In the genomic region with DNA sequence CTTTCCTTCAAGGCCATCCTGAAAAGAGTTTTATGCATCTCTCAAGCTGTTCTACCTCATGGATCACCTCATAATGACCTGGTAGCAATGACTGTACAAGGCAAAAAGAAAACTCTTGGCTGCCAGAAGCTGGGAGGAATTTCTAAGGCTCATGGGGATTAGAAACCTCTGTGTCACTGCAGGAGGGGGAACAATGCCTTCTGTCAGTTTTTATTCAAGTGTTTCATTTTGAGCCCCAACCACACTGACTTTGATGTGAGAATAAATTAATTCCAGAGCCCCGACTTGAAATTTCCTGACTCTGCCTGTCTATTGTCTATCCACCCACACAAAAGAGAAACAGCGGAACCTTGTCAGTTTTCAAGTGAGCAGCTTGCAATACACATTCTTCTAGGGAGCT, we compare ENCODE assay signal across 22 cellular contexts. TPM values are rescaled to one million over a fixed set of nuclear protein-coding genes. Genes with fewer than 3 reads are reported as not detected.
DNase-seq lines count a peak whose midpoint lies in the region; ATAC-seq and TF ChIP-seq lines count a peak whose summit lies in the region.
"Had no signal": no experiment of that assay in that cellular context is flagged by ENCODE, and none has a peak within 500 bp of the region (broad histone marks: within the 10 kb centered on the region; RNA-seq: fewer than 3 reads in every experiment).

No MANE protein-coding gene starts in this region.

- TF ChIP-seq CTCF in GM23338 (conservative IDR thresholded peaks at IDR 0.05; ENCODE audit: low read depth in 2 of 2): no peak
- TF ChIP-seq CTCF in astrocyte of the cerebellum (IDR thresholded peaks at IDR 0.05; ENCODE audit: low read depth, low read length, missing control alignments): no peak
- TF ChIP-seq CTCF in fibroblast of pulmonary artery (IDR thresholded peaks at IDR 0.05; ENCODE audit: low read length, missing control alignments): no peak
- TF ChIP-seq CTCF in mesothelial cell of epicardium (IDR thresholded peaks at IDR 0.05; ENCODE audit: unreplicated experiment): no peak

- no peaks in the 10 kb centered on the region for H3K27me3 Mint-ChIP-seq in GM23338 (ENCODE audit: insufficient read depth, low read depth, poor library complexity)
- peaks cover 68% of the 10 kb centered on the region for H3K27me3 Mint-ChIP-seq in mesothelial cell of epicardium (ENCODE audit: low read depth)

- no peaks in the 10 kb centered on the region for H3K79me2 ChIP-seq in GM23338 (replicated peaks; ENCODE audit: insufficient read depth)
- H3K79me2 ChIP-seq: hepatocyte, parathyroid adenoma had no signal

- DNase-seq in GM23338 (ENCODE audit: low spot score): peak; percentile 8
- DNase-seq in astrocyte of the cerebellum (ENCODE audit: low read depth): peak; percentile 56
- peak; percentile 45 for DNase-seq in fibroblast of pulmonary artery (ENCODE audit: low read depth)
- peak; percentile 83 for DNase-seq in renal cortical epithelial cell (ENCODE audit: low read depth)
- no peak for DNase-seq in SHP77 treated with DMSO at 0.1 percent for 48 hours (lab: John Stamatoyannopoulos, UW)
- DNase-seq in mesothelial cell of epicardium (ENCODE audit: low spot score in 2 of 2, unreplicated experiment in 2 of 2): no peak
- no peak for DNase-seq in Ammon's horn (ENCODE audit: low spot score)
- DNase-seq: activated CD4-positive, alpha-beta memory T cell treated with anti-CD3 and anti-CD28 coated beads for 36 hours; activated CD4-positive, CD25-positive, alpha-beta regulatory T cell; activated gamma-delta T cell; amniotic stem cell; CD4-positive, alpha-beta memory T cell; islet precursor cell; NCI-H510A; stimulated activated naive CD4-positive, alpha-beta T cell; T-helper 9 cell had no signal

- H3K4me3 Mint-ChIP-seq in GM23338: no peak overlapping the region
- no peak overlapping the region for H3K4me3 Mint-ChIP-seq in mesothelial cell of epicardium
- H3K4me3 Mint-ChIP-seq: activated CD4-positive, alpha-beta memory T cell treated with anti-CD3 and anti-CD28 coated beads for 36 hours; CD4-positive, alpha-beta memory T cell had no signal

- H3K9me3 Mint-ChIP-seq in GM23338 (no peaks in the 10 kb centered on the region), mesothelial cell of epicardium (no peaks in the 10 kb centered on the region)
- H3K9me3 Mint-ChIP-seq: activated CD4-positive, alpha-beta memory T cell treated with anti-CD3 and anti-CD28 coated beads for 36 hours; CD4-positive, alpha-beta memory T cell had no signal

- H3K4me1 Mint-ChIP-seq in GM23338 (peaks cover 32% of the 10 kb centered on the region), mesothelial cell of epicardium (no peaks in the 10 kb centered on the region)
- H3K4me1 Mint-ChIP-seq: CD4-positive, alpha-beta memory T cell had no signal

- no peak overlapping the region for H3K27ac ChIP-seq in GM23338 (ENCODE audit: low read depth)
- H3K27ac ChIP-seq: hepatocyte, parathyroid adenoma, skin epidermis, thoracic aorta had no signal

- no peaks in the 10 kb centered on the region for H3K36me3 Mint-ChIP-seq in GM23338 (ENCODE audit: low read depth)
- H3K36me3 Mint-ChIP-seq in mesothelial cell of epicardium: no peaks in the 10 kb centered on the region
- H3K36me3 Mint-ChIP-seq: activated CD4-positive, alpha-beta memory T cell treated with anti-CD3 and anti-CD28 coated beads for 36 hours; CD4-positive, alpha-beta memory T cell had no signal

- in situ Hi-C loops in astrocyte of the cerebellum (cut with HindIII; ENCODE audit: low sequenced_read_pairs): no loop called here

- H3K27ac Mint-ChIP-seq in GM23338: peak overlapping the region; percentile 61; the same call in 1 of the 2 replicates
- no peak overlapping the region for H3K27ac Mint-ChIP-seq in mesothelial cell of epicardium
- H3K27ac Mint-ChIP-seq: activated CD4-positive, alpha-beta memory T cell treated with anti-CD3 and anti-CD28 coated beads for 36 hours had no signal

- peaks cover 30% of the 10 kb centered on the region for H3K4me1 ChIP-seq in GM23338 (ENCODE audit: insufficient read depth)
- H3K4me1 ChIP-seq: parathyroid adenoma had no signal

- no peaks in the 10 kb centered on the region for H3K36me3 ChIP-seq in GM23338 (ENCODE audit: insufficient read depth)
- H3K36me3 ChIP-seq: thoracic aorta had no signal

- H4K20me1 ChIP-seq in GM23338 (replicated peaks; ENCODE audit: insufficient read depth): no peaks in the 10 kb centered on the region

- no peaks in the 10 kb centered on the region for H3K27me3 ChIP-seq in GM23338 (ENCODE audit: insufficient read depth)

- H3K9me2 ChIP-seq in GM23338 (ENCODE audit: insufficient read depth): no peaks in the 10 kb centered on the region

- H3K4me2 ChIP-seq in GM23338: no peak overlapping the region
- H3K4me2 ChIP-seq: hepatocyte had no signal

- ATAC-seq in GM23338: no peak
- ATAC-seq: SK-N-SH treated with all-trans-retinoic acid at 6 μM for 48 hours had no signal

- no peak overlapping the region for H2AFZ ChIP-seq in GM23338
- H2AFZ ChIP-seq: hepatocyte, parathyroid adenoma had no signal

- no peaks in the 10 kb centered on the region for H3F3A ChIP-seq in GM23338 (replicated peaks; ENCODE audit: low read depth)

- H3K4me3 ChIP-seq in GM23338: no peak overlapping the region
- no peak overlapping the region for H3K4me3 ChIP-seq in astrocyte of the cerebellum (ENCODE audit: low read depth, low read length)
- H3K4me3 ChIP-seq in fibroblast of pulmonary artery (replicated peaks; ENCODE audit: low read depth, low read length): no peak overlapping the region
- H3K4me3 ChIP-seq: hepatocyte, lung, skin epidermis, thoracic aorta had no signal

TF ChIP-seq in GM23338, 12 proteins besides CTCF, POLR2A, EP300 and RAD21:
- TF ChIP-seq ETS1 (IDR thresholded peaks at IDR 0.05) (no peak), REST (IDR thresholded peaks at IDR 0.05; ENCODE audit: unreplicated experiment) (no peak)

RNA-seq across cellular contexts. Expression of gene MRPL3, which starts 58.7 kb away (rescaled TPM):
- 185 and 199 TPM in 2 replicates for total RNA-seq in GM23338 (2014; rRNA removed; shearing (Covaris generic))
- 159 and 161 TPM in 2 replicates for polyA plus RNA-seq in GM23338 (2016; fragmentation: Nextera tagmentation; extraction: Ambion mirVana)
- total RNA-seq in renal cortical epithelial cell (123 and 159 TPM in 2 replicates), mesothelial cell of epicardium (77.5 to 77.7 TPM (median 77.7 TPM) in 3 replicates)

Comparison
In these comparisons a context has a peak if more than half of its experiments do, and no peak if none do; other contexts are left out.
1. DNase-seq: peak in GM23338 (single experiment), astrocyte of the cerebellum (single experiment), fibroblast of pulmonary artery (single experiment) and renal cortical epithelial cell (single experiment); none in SHP77 treated with DMSO at 0.1 percent for 48 hours (single experiment), mesothelial cell of epicardium (0 of 2) and Ammon's horn (single experiment).